10 cellular contexts compared by ENCODE assay signal in genomic region chr9:33157960-33158359, GRCh38. TPM values are rescaled to one million over a fixed set of nuclear protein-coding genes. Genes with fewer than 3 reads are reported as not detected.
A peak's percentile ranks its signal among the peaks of the same experiment; 100 is the strongest.
DNase-seq lines count a peak whose midpoint lies in the region; ATAC-seq and TF ChIP-seq lines count a peak whose summit lies in the region.
"Had no signal": no experiment of that assay in that cellular context is flagged by ENCODE, and none has a peak within 500 bp of the region (broad histone marks: within the 10 kb centered on the region; RNA-seq: fewer than 3 reads in every experiment).

No MANE protein-coding gene starts in this region.

- H3K4me3 ChIP-seq in CD4-positive, CD25-positive, alpha-beta regulatory T cell (ENCODE audit: low read depth, low read length) = peak overlapping the region; percentile 61
- no peak overlapping the region for H3K4me3 ChIP-seq in Panc1 (ENCODE audit: low read depth in 2 of 2, low read length in 2 of 2)
- H3K4me3 ChIP-seq in esophagus squamous epithelium = no peak overlapping the region

- CTCF ChIA-PET in Panc1 (lab: Charles Lee) = no interaction called here

- no TSS peak for BruUV-seq in Panc1 (replicated peaks; lab: Mats Ljungman, UMichigan)

- H3K9me3 ChIP-seq in CD4-positive, CD25-positive, alpha-beta regulatory T cell (ENCODE audit: control insufficient read depth in 2 of 2, low read length in 2 of 2) = no peaks in the 10 kb centered on the region
- no peaks in the 10 kb centered on the region for H3K9me3 ChIP-seq in Panc1 (ENCODE audit: control insufficient read depth, insufficient read depth, low read depth, low read length)
- H3K9me3 ChIP-seq in esophagus squamous epithelium = no peaks in the 10 kb centered on the region

- in situ Hi-C loops in Panc1 (cut with HindIII; ENCODE audit: low pct_unique_long_range_greater_than_20kb, low sequenced_read_pairs) = no loop called here
- in situ Hi-C loops in ACHN (cut with HindIII; ENCODE audit: low pct_ligation_motif_present, low pct_unique_long_range_greater_than_20kb, low sequenced_read_pairs) = no loop called here

- no peak for ATAC-seq in CD4-positive, CD25-positive, alpha-beta regulatory T cell (ENCODE audit: low read depth in 2 of 2)
- ATAC-seq in Panc1 (no peak), GM18867 (IDR thresholded peaks at IDR 0.05; ENCODE audit: unreplicated experiment) (no peak)
- no peak for ATAC-seq in activated CD4-positive, CD25-positive, alpha-beta regulatory T cell treated with anti-CD3 and anti-CD28 coated beads, Interleukin-2, amount 50 U/mL, for 24 hours

- peak overlapping the region; percentile 62 to 87 (median 76) for H3K4me3 Mint-ChIP-seq in CD4-positive, CD25-positive, alpha-beta regulatory T cell
- H3K4me3 Mint-ChIP-seq: H9 had no signal

- TF ChIP-seq POLR2A in esophagus squamous epithelium (IDR thresholded peaks at IDR 0.05) = no peak

- peaks cover 65% of the 10 kb centered on the region for H3K4me1 ChIP-seq in CD4-positive, CD25-positive, alpha-beta regulatory T cell (ENCODE audit: control insufficient read depth, insufficient read depth, low read length, poor library complexity, severe bottlenecking)
- peaks cover 76% of the 10 kb centered on the region for H3K4me1 ChIP-seq in Panc1 (ENCODE audit: control insufficient read depth, insufficient read depth, low read length)
- peaks cover 52 to 100% (median 62%) of the 10 kb centered on the region in 3 donors for H3K4me1 ChIP-seq in esophagus squamous epithelium

- no peak for DNase-seq in CD4-positive, CD25-positive, alpha-beta regulatory T cell
- DNase-seq in Panc1 (ENCODE audit: low read depth, low spot score) (no peak), esophagus squamous epithelium (lab: John Stamatoyannopoulos, UW) (no peak), posterior vena cava (ENCODE audit: low spot score) (peak; percentile 23), occipital lobe (lab: John Stamatoyannopoulos, UW) (no peak), ACHN (no peak)
- DNase-seq: H9, NCI-H1105 had no signal

- POLR2A ChIA-PET in Panc1 (lab: Charles Lee) = no interaction called here

- peak overlapping the region; percentile 96 for H3K27ac ChIP-seq in CD4-positive, CD25-positive, alpha-beta regulatory T cell (ENCODE audit: insufficient read depth, low read length, poor library complexity, severe bottlenecking)
- peak overlapping the region; percentile 52; the same call in 1 of the 2 replicates for H3K27ac ChIP-seq in Panc1 (ENCODE audit: low read length)
- peak overlapping the region; percentile 90 to 99 (median 98) for H3K27ac ChIP-seq in esophagus squamous epithelium

- TF ChIP-seq CTCF in Panc1 (IDR thresholded peaks at IDR 0.05) (no peak), esophagus squamous epithelium (IDR thresholded peaks at IDR 0.05) (no peak)

- H3K36me3 Mint-ChIP-seq in CD4-positive, CD25-positive, alpha-beta regulatory T cell = peaks cover 2% of the 10 kb centered on the region

- H3K36me3 ChIP-seq in CD4-positive, CD25-positive, alpha-beta regulatory T cell (ENCODE audit: control insufficient read depth, insufficient read depth, low read length) = no peaks in the 10 kb centered on the region
- no peaks in the 10 kb centered on the region for H3K36me3 ChIP-seq in Panc1 (ENCODE audit: control insufficient read depth, insufficient read depth, low read length)
- no peaks in the 10 kb centered on the region for H3K36me3 ChIP-seq in esophagus squamous epithelium

- peaks cover 0 to 7% (median 0%) of the 10 kb centered on the region in 7 donors for H3K9me3 Mint-ChIP-seq in CD4-positive, CD25-positive, alpha-beta regulatory T cell
- H3K9me3 Mint-ChIP-seq: H9 had no signal

- H3K27me3 ChIP-seq in CD4-positive, CD25-positive, alpha-beta regulatory T cell (ENCODE audit: control insufficient read depth, insufficient read depth, low read length) = no peaks in the 10 kb centered on the region
- H3K27me3 ChIP-seq in Panc1 (ENCODE audit: control insufficient read depth, insufficient read depth, low read length) (no peaks in the 10 kb centered on the region), esophagus squamous epithelium (no peaks in the 10 kb centered on the region)

- H3K4me1 Mint-ChIP-seq in CD4-positive, CD25-positive, alpha-beta regulatory T cell = peaks cover 46 to 98% (median 82%) of the 10 kb centered on the region in 4 donors

- H3K27me3 Mint-ChIP-seq in CD4-positive, CD25-positive, alpha-beta regulatory T cell = no peaks in the 10 kb centered on the region

- intact Hi-C loops in Panc1 (cut with micrococcal nuclease; ENCODE audit: unreplicated experiment) = no loop called here
- intact Hi-C loops in esophagus squamous epithelium (cut with DNase I) = no loop called here
- intact Hi-C loops in posterior vena cava (cut with DNase I) = loop anchor here in 1 of 2 donors (10.0 kb wide), 1 partner anchor 47 kb away; no protein-coding TSS in a partner anchor

- peak overlapping the region; percentile 93 to 99 (median 99) for H3K27ac Mint-ChIP-seq in CD4-positive, CD25-positive, alpha-beta regulatory T cell

- WGBS in esophagus squamous epithelium, 2 donors = 30 to 31% methylated on average over 4 of the region's 4 CpGs

RNA-seq across cellular contexts. Expression of gene B4GALT1, which starts 9.2 kb away (rescaled TPM):
- total RNA-seq in CD4-positive, CD25-positive, alpha-beta regulatory T cell = 87.8 TPM
- polyA plus RNA-seq in CD4-positive, CD25-positive, alpha-beta regulatory T cell = 10 to 100 TPM; 18.8 to 21.7 (median 20.6) TPM
- total RNA-seq in Panc1 (2021; ENCODE audit: unreplicated experiment) = 57.4 TPM
- polyA plus RNA-seq in Panc1 (2012; ENCODE audit: insufficient read length) = 34.5 TPM
- 10 to 100 TPM; 42.3 to 60.4 (median 47.9) TPM for total RNA-seq in esophagus squamous epithelium
- 100 to 1,000 TPM in 1 of 2 donors, 10 to 100 TPM in 1; 76.8 to 107 TPM for total RNA-seq in posterior vena cava
- total RNA-seq in occipital lobe = 1.2 TPM

Comparison
In these comparisons a context has a peak if more than half of its experiments do, and no peak if none do; other contexts are left out.
1. RNA of gene B4GALT1, which starts 9.2 kb away (total RNA-seq): 76.8 to 107 TPM in posterior vena cava, 87.8 TPM in CD4-positive, CD25-positive, alpha-beta regulatory T cell (single experiment), 57.4 TPM in Panc1 (single experiment) and 42.3 to 60.4 TPM in esophagus squamous epithelium; 1.2 TPM in occipital lobe (single experiment); every median in the first group is over 10 times any median in the second.
2. Peak in every context shown above with its lines, with median percentiles within 50 percentile points of each other: H3K27ac ChIP-seq.